ENCODE assay signal across 8 cellular contexts in the genomic region with DNA sequence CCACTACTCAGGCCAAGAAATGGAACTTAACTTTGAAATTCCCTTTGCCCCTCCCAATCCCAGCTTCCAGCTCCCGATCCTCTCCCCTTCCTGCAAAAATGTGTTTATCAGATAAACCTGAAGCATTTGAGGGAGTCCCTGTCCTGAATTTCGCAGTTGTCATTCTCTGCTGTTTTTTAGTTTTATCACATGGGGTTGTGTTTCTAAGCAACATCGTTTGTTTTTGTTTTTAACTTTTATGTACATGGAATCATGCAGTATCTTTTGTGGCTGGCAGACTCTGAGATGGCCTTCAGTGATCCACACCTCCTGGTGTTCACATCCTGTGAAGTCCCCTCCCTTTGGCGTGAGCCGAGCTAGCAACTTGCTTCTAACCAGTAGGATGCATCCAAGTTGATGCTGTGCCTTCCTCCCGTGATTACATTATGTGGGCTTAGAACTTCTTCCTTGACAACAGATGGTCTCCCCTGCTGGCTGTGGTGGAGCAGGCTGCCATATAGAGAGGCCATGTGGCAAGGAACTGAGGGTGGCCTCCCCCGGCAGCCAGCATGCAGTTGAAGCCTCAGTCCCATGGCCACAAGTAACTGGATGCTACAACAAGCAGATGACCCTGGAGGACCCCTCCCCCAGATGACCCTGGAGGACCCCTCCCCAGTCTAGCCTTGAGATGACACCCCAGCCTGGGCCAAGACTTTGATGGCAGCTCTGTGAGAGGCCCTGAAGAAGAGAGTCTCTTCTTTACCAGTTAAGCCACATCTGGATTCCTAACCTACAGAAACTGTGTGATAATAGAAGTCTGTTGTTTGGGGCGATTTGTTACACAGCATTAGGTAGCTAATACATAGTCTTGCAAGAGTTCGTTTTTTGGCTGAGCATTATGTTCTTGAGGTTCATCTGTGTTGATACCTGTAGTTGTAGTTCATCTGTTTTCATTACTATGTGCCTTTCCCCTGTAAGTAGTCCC. TPM values are rescaled to one million over a fixed set of nuclear protein-coding genes. Genes with fewer than 3 reads are reported as not detected.
DNase-seq lines count a peak whose midpoint lies in the region; ATAC-seq and TF ChIP-seq lines count a peak whose summit lies in the region.

No MANE protein-coding gene starts in this region.

- H3K56ac ChIP-seq in H9 (ENCODE audit: insufficient read length, low read depth, low read length): no peak overlapping the region

- H3K4me3 ChIP-seq in hepatocyte (no peak overlapping the region), sigmoid colon (no peak overlapping the region)

- no peak overlapping the region for H2BK12ac ChIP-seq in H9 (ENCODE audit: insufficient read length, low read depth, low read length)

- no peak for TF ChIP-seq POLR2A in sigmoid colon (IDR thresholded peaks at IDR 0.05)

- no peak for ATAC-seq in esophagus mucosa
- no peak for ATAC-seq in stimulated activated naive CD8-positive, alpha-beta T cell treated with anti-CD3 and anti-CD28 coated beads, Interleukin-15, Interleukin-2, amounts not matched to agents 100 U/mL and 50 U/mL, for 24 hours

- no peaks in the 10 kb centered on the region for H3K9me3 ChIP-seq in H9 (ENCODE audit: control insufficient read depth, low read depth, low read length)
- no peaks in the 10 kb centered on the region for H3K9me3 ChIP-seq in hepatocyte (ENCODE audit: low read depth)
- H3K9me3 ChIP-seq in sigmoid colon: no peaks in the 10 kb centered on the region

- H3K4me1 Mint-ChIP-seq in H9: peaks cover 73 to 74% of the 10 kb centered on the region in 2 experiments

- no peak overlapping the region for H4K91ac ChIP-seq in H9 (ENCODE audit: insufficient read length, low read depth, low read length)

- H4K8ac ChIP-seq in H9 (replicated peaks; ENCODE audit: insufficient read length, low read depth, low read length): no peak overlapping the region

- peaks cover 5% of the 10 kb centered on the region for H3K23me2 ChIP-seq in H9 (ENCODE audit: insufficient read length, low read depth, low read length, poor library complexity, severe bottlenecking)

- H3K14ac ChIP-seq in H9 (ENCODE audit: insufficient read depth, low read length): no peak overlapping the region

- H3K18ac ChIP-seq in H9 (ENCODE audit: insufficient read length, low read depth, low read length): no peak overlapping the region

- peaks cover 10% of the 10 kb centered on the region in 2 experiments for H3K9me3 Mint-ChIP-seq in H9

- H3K4ac ChIP-seq in H9 (ENCODE audit: low read depth, low read length): no peak overlapping the region

- WGBS in H9 (ENCODE audit: extremely low coverage, insufficient read length, low lambda C conversion rate): no CpG with 5 or more reads among the region's 9 CpGs
- WGBS in hepatocyte (ENCODE audit: low lambda C conversion rate, missing lambda C conversion rate): 90% methylated on average over 9 of the region's 9 CpGs
- 60 to 73% methylated on average over 9 of the region's 9 CpGs for WGBS in sigmoid colon, 2 donors

- DNase-seq in H9: no peak
- no peak for DNase-seq in hepatocyte (ENCODE audit: low spot score)
- no peak for DNase-seq in sigmoid colon
- no peak for DNase-seq in NCI-H1105 (lab: John Stamatoyannopoulos, UW)
- no peak for DNase-seq in stimulated activated naive CD8-positive, alpha-beta T cell treated with anti-CD3 and anti-CD28 coated beads, Interleukin-15, Interleukin-2, amounts not matched to agents 100 U/mL and 50 U/mL, for 24 hours
- DNase-seq in posterior vena cava (ENCODE audit: low spot score): no peak

- no peaks in the 10 kb centered on the region for H3K27me3 ChIP-seq in H9 (ENCODE audit: insufficient read depth, low read length)
- H3K27me3 ChIP-seq in hepatocyte: no peaks in the 10 kb centered on the region
- H3K27me3 ChIP-seq in sigmoid colon: no peaks in the 10 kb centered on the region

- no peak overlapping the region for H4K5ac ChIP-seq in H9 (ENCODE audit: insufficient read length, low read depth, low read length)

- peaks cover 5% of the 10 kb centered on the region for H4K20me1 ChIP-seq in H9 (ENCODE audit: control insufficient read depth, insufficient read depth, insufficient read length)
- H4K20me1 ChIP-seq in hepatocyte (ENCODE audit: insufficient read depth, poor library complexity, severe bottlenecking): peaks cover 36% of the 10 kb centered on the region

- H2AK5ac ChIP-seq in H9 (ENCODE audit: insufficient read length, low read length): no peak overlapping the region

- H3K4me3 Mint-ChIP-seq in H9: no peak overlapping the region

- no peaks in the 10 kb centered on the region; the same call in 1 of the 2 replicates for H3K27me3 Mint-ChIP-seq in H9 (ENCODE audit: low read depth)

- H3K27ac Mint-ChIP-seq in H9: peak overlapping the region; percentile 28 to 90 (median 72); a peak in 5 of 7 replicates

- no peak overlapping the region for H3K27ac ChIP-seq in H9 (ENCODE audit: insufficient read length, low read depth, low read length)
- peak overlapping the region; percentile 71 for H3K27ac ChIP-seq in VCaP
- peak overlapping the region; percentile 89 for H3K27ac ChIP-seq in hepatocyte
- peak overlapping the region in 3 of 4 donors; percentile 9 to 79 (median 68) for H3K27ac ChIP-seq in sigmoid colon

- intact Hi-C loops in sigmoid colon (cut with DNase I) (no loop called here), posterior vena cava (cut with DNase I) (no loop called here)

- no peak overlapping the region for H3K23ac ChIP-seq in H9 (ENCODE audit: insufficient read length, low read depth, low read length)

- peaks cover 15% of the 10 kb centered on the region; the same call in 1 of the 2 replicates for H3K79me2 ChIP-seq in H9 (ENCODE audit: insufficient read depth, low read length)
- H3K79me2 ChIP-seq in hepatocyte: peaks cover 88% of the 10 kb centered on the region

- no peaks in the 10 kb centered on the region for H3K9me2 ChIP-seq in hepatocyte (replicated peaks; ENCODE audit: insufficient read depth)

- H3K4me1 ChIP-seq in H9 (ENCODE audit: insufficient read depth, low read length): peaks cover 17% of the 10 kb centered on the region
- peaks cover 47% of the 10 kb centered on the region for H3K4me1 ChIP-seq in hepatocyte (ENCODE audit: insufficient read depth)
- peaks cover 0 to 70% (median 46%) of the 10 kb centered on the region in 4 donors for H3K4me1 ChIP-seq in sigmoid colon

- H3T11ph ChIP-seq in H9 (ENCODE audit: low read length): no peak overlapping the region

- H2BK5ac ChIP-seq in H9 (ENCODE audit: insufficient read length, low read length): no peak overlapping the region

- H2AFZ ChIP-seq in H9 (ENCODE audit: low read length): no peak overlapping the region
- H2AFZ ChIP-seq in hepatocyte: no peak overlapping the region

- TF ChIP-seq CTCF in H9 (conservative IDR thresholded peaks at IDR 0.05): no peak
- TF ChIP-seq CTCF in VCaP (conservative IDR thresholded peaks at IDR 0.05): no peak
- TF ChIP-seq CTCF in hepatocyte (IDR thresholded peaks at IDR 0.05; ENCODE audit: poor library complexity): no peak
- no peak for TF ChIP-seq CTCF in sigmoid colon (IDR thresholded peaks at IDR 0.05)

- H2BK120ac ChIP-seq in H9 (ENCODE audit: low read depth, low read length, poor library complexity, severe bottlenecking): no peak overlapping the region

- H3K9ac ChIP-seq in H9 (ENCODE audit: extremely low read depth, insufficient read length, low read length): no peak overlapping the region

- TF ChIP-seq EP300 in sigmoid colon (IDR thresholded peaks at IDR 0.05): no peak

- no peak overlapping the region for H2BK15ac ChIP-seq in H9 (ENCODE audit: low read depth, low read length)

- peaks cover 3% of the 10 kb centered on the region for H3K79me1 ChIP-seq in H9 (ENCODE audit: insufficient read depth, low read depth, low read length, poor library complexity, severe bottlenecking)

- peaks cover 19 to 29% (median 23%) of the 10 kb centered on the region in 3 experiments for H3K36me3 Mint-ChIP-seq in H9 (ENCODE audit: insufficient read depth in 1 of 3, low read depth in 3 of 3)

- H3K36me3 ChIP-seq in hepatocyte (replicated peaks; ENCODE audit: insufficient read depth, low read depth): no peaks in the 10 kb centered on the region
- no peaks in the 10 kb centered on the region for H3K36me3 ChIP-seq in sigmoid colon

- H2BK20ac ChIP-seq in H9 (ENCODE audit: low read depth, low read length, poor library complexity, severe bottlenecking): no peak overlapping the region

- H3K4me2 ChIP-seq in H9 (ENCODE audit: insufficient read depth, insufficient read length, low read length): no peak overlapping the region
- no peak overlapping the region for H3K4me2 ChIP-seq in hepatocyte

RNA-seq across cellular contexts. Expression of a gene that starts 27.7 kb away (rescaled TPM):
- total RNA-seq in H9 (2021): 88.5 and 93.8 TPM in 2 replicates
- total RNA-seq in hepatocyte: 32.0 and 35.9 TPM in 2 replicates
- 20.3 and 23.3 TPM in 2 replicates for polyA plus RNA-seq in hepatocyte
- 10 to 100 TPM; 11.4 to 22.8 (median 19.1) TPM for total RNA-seq in sigmoid colon
- 10 to 100 TPM in 1 of 3 donors, 1 to 10 TPM in 2; 4.8 to 14.0 (median 7.2) TPM for polyA plus RNA-seq in sigmoid colon
- total RNA-seq in esophagus mucosa: 10.7 TPM
- total RNA-seq in posterior vena cava: 10 to 100 TPM; 17.5 to 19.2 TPM
